Comparison of ENCODE assay signal across 14 cellular contexts in the genomic region with DNA sequence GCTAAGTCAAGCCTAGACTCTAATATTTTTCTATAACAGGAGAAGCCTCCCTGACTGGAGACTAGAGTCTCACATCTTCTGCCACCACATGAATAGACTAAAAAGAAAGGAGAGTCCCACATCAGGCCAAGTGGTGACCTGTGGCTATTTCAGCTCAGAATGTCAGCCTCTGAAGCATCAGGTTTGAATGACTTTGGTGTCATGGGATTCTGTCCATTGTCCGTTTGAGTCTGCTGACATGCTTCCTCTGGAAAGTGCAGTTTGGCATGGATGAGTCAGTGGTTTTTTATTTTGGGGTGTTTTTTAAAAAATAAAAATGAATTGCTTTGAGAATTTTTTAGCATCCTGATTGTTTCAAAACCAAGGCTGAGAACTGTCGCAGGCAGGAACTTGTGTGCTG. TPM values are rescaled to one million over a fixed set of nuclear protein-coding genes. Genes with fewer than 3 reads are reported as not detected.
A peak's percentile ranks its signal among the peaks of the same experiment; 100 is the strongest.
DNase-seq lines count a peak whose midpoint lies in the region; ATAC-seq lines count a peak whose summit lies in the region.
"Had no signal": no experiment of that assay in that cellular context is flagged by ENCODE, and none has a peak within 500 bp of the region (broad histone marks: within the 10 kb centered on the region; RNA-seq: fewer than 3 reads in every experiment).

No MANE protein-coding gene starts in this region.

- no peak overlapping the region for H3K4me3 Mint-ChIP-seq in naive thymus-derived CD8-positive, alpha-beta T cell
- H3K4me3 Mint-ChIP-seq: IgD-negative memory B cell had no signal

- H3K36me3 ChIP-seq in neuronal stem cell (replicated peaks in 1 of 2; ENCODE audit: control insufficient read depth in 2 of 2, insufficient read depth in 2 of 2, low read length in 2 of 2) = peaks cover 0 to 2% of the 10 kb centered on the region in 2 donors

- H3K4ac ChIP-seq in neuronal stem cell (ENCODE audit: low read length) = no peak overlapping the region

- no peaks in the 10 kb centered on the region for H3K36me3 Mint-ChIP-seq in naive thymus-derived CD8-positive, alpha-beta T cell

- H3K23ac ChIP-seq in neuronal stem cell (ENCODE audit: low read depth, low read length, poor library complexity) = no peak overlapping the region

- H3K4me1 Mint-ChIP-seq in naive thymus-derived CD8-positive, alpha-beta T cell = peaks cover 6 to 15% (median 11%) of the 10 kb centered on the region in 4 donors

- H3K4me2 ChIP-seq in neuronal stem cell (ENCODE audit: insufficient read depth, low read length, poor library complexity, severe bottlenecking) = no peak overlapping the region

- H2BK120ac ChIP-seq in neuronal stem cell (ENCODE audit: low read depth, low read length) = no peak overlapping the region

- 39% methylated on average over 2 of the region's 2 CpGs for WGBS in right cardiac atrium
- WGBS in neuronal stem cell (ENCODE audit: extremely low coverage in 2 of 2, insufficient read length in 2 of 2, insufficient replicate concordance in 1 of 2), 2 donors = no CpG with 5 or more reads among the region's 2 CpGs

- H3K27me3 Mint-ChIP-seq in naive thymus-derived CD8-positive, alpha-beta T cell = peaks cover 7 to 27% (median 15%) of the 10 kb centered on the region in 5 donors

- no peak overlapping the region for H3K18ac ChIP-seq in neuronal stem cell (ENCODE audit: low read length)

- ATAC-seq in right cardiac atrium = no peak
- ATAC-seq in naive thymus-derived CD8-positive, alpha-beta T cell = no peak

- no peaks in the 10 kb centered on the region for H3K79me1 ChIP-seq in neuronal stem cell (ENCODE audit: low read depth, low read length)

- H3K9me3 ChIP-seq in right cardiac atrium (ENCODE audit: control insufficient read depth, low read length) = no peaks in the 10 kb centered on the region
- no peaks in the 10 kb centered on the region for H3K9me3 ChIP-seq in neuronal stem cell (replicated peaks in 1 of 2; ENCODE audit: control insufficient read depth in 2 of 2, insufficient read depth in 1 of 2, low read depth in 1 of 2, low read length in 2 of 2)

- H3K9me3 Mint-ChIP-seq in naive thymus-derived CD8-positive, alpha-beta T cell = no peaks in the 10 kb centered on the region
- H3K9me3 Mint-ChIP-seq: IgD-negative memory B cell had no signal

- H2AFZ ChIP-seq in neuronal stem cell (ENCODE audit: low read length) = peak overlapping the region; percentile 15

- H3K4me1 ChIP-seq in right cardiac atrium (ENCODE audit: control insufficient read depth, insufficient read depth, low read length) (peaks cover 25% of the 10 kb centered on the region), neuronal stem cell (ENCODE audit: control insufficient read depth in 2 of 2, insufficient read depth in 1 of 2, low read depth in 1 of 2, low read length in 2 of 2) (peaks cover 12 to 15% of the 10 kb centered on the region in 2 donors)

- H3K27ac Mint-ChIP-seq in naive thymus-derived CD8-positive, alpha-beta T cell = no peak overlapping the region
- H3K27ac Mint-ChIP-seq: IgD-negative memory B cell had no signal

- H4K91ac ChIP-seq in neuronal stem cell (ENCODE audit: low read depth, low read length, poor library complexity) = no peak overlapping the region

- H2BK12ac ChIP-seq in neuronal stem cell (ENCODE audit: low read length) = no peak overlapping the region

- POLR2A ChIA-PET in naive thymus-derived CD8-positive, alpha-beta T cell (lab: Charles Lee) = no interaction called here

- DNase-seq in right cardiac atrium (no peak), cardiac septum (ENCODE audit: low spot score) (no peak), caudate nucleus (lab: John Stamatoyannopoulos, UW) (no peak), neuronal stem cell (ENCODE audit: low spot score) (no peak), AML-193 (lab: John Stamatoyannopoulos, UW) (no peak), DMS114 treated with DMSO at 0.1 percent for 48 hours (lab: John Stamatoyannopoulos, UW; ENCODE audit: unreplicated experiment) (no peak)
- no peak for DNase-seq in naive thymus-derived CD8-positive, alpha-beta T cell
- DNase-seq: ACHN, H7, Kasumi-1, MM.1S, OCI-M1, SIG-M5 had no signal

- no peak overlapping the region for H2BK15ac ChIP-seq in neuronal stem cell (ENCODE audit: low read length)

- no peak overlapping the region for H2AK5ac ChIP-seq in neuronal stem cell (ENCODE audit: low read depth, low read length)

- H4K8ac ChIP-seq in neuronal stem cell (ENCODE audit: low read depth, low read length) = no peak overlapping the region

- H2BK5ac ChIP-seq in neuronal stem cell (ENCODE audit: low read length) = no peak overlapping the region

- H3K4me3 ChIP-seq in right cardiac atrium (ENCODE audit: low read length) = no peak overlapping the region
- H3K4me3 ChIP-seq in neuronal stem cell (ENCODE audit: low read length in 2 of 2) = no peak overlapping the region

- no peak overlapping the region for H3K9ac ChIP-seq in neuronal stem cell (ENCODE audit: low read depth, low read length, poor library complexity)

- H3K27me3 ChIP-seq in right cardiac atrium (ENCODE audit: control insufficient read depth, insufficient read depth) (no peaks in the 10 kb centered on the region), neuronal stem cell (ENCODE audit: control insufficient read depth in 3 of 3, insufficient read depth in 3 of 3, low read depth in 1 of 3, low read length in 3 of 3) (peaks cover 0 to 15% (median 0%) of the 10 kb centered on the region in 3 experiments)

- intact Hi-C loops in right cardiac atrium (cut with DNase I) = loop anchor here in 2 of 4 donors (10.0 kb wide), 1 partner anchor 70 kb away; no protein-coding TSS in a partner anchor
- intact Hi-C loops in cardiac septum (cut with DNase I) = no loop called here

- peak overlapping the region; percentile 57 for H3K27ac ChIP-seq in right cardiac atrium (ENCODE audit: low read length)
- H3K27ac ChIP-seq in caudate nucleus (ENCODE audit: low read depth, low read length) = peak overlapping the region; percentile 19
- no peak overlapping the region for H3K27ac ChIP-seq in neuronal stem cell (replicated peaks; ENCODE audit: low read length)

- H3K14ac ChIP-seq in neuronal stem cell (ENCODE audit: low read length) = no peak overlapping the region

RNA-seq across cellular contexts. Expression of a gene that starts 19.5 kb away (rescaled TPM):
- total RNA-seq in right cardiac atrium (10 to 100 TPM; 15.7 to 29.8 (median 23.4) TPM), cardiac septum (11.3 TPM)
- polyA plus RNA-seq in right cardiac atrium = 17.0 TPM
- 15.3 TPM for polyA plus RNA-seq in neuronal stem cell (2013, experiment 1 of 2)
- polyA plus RNA-seq in neuronal stem cell (2013, experiment 2 of 2) = 15.9 TPM
- under 1 TPM; 0.22 to 0.34 TPM for total RNA-seq in naive thymus-derived CD8-positive, alpha-beta T cell
- not detected for polyA plus RNA-seq in naive thymus-derived CD8-positive, alpha-beta T cell

RNA-seq across cellular contexts. Expression of a gene that starts 29.9 kb away (rescaled TPM):
- total RNA-seq in right cardiac atrium (100 to 1,000 TPM; 192 to 221 (median 216) TPM), cardiac septum (242 TPM)
- 129 TPM for polyA plus RNA-seq in right cardiac atrium
- 54.3 TPM for polyA plus RNA-seq in neuronal stem cell (2013, experiment 1 of 2)
- polyA plus RNA-seq in neuronal stem cell (2013, experiment 2 of 2) = 54.2 TPM
- 10 to 100 TPM; 52.2 to 55.8 TPM for total RNA-seq in naive thymus-derived CD8-positive, alpha-beta T cell
- polyA plus RNA-seq in naive thymus-derived CD8-positive, alpha-beta T cell = 1 to 10 TPM; 1.3 to 2.5 (median 1.6) TPM

RNA-seq across cellular contexts. Expression of a gene that starts 42.6 kb away (rescaled TPM):
- total RNA-seq in right cardiac atrium (10 to 100 TPM; 24.6 to 28.0 (median 25.8) TPM), cardiac septum (27.8 TPM)
- polyA plus RNA-seq in right cardiac atrium = 23.0 TPM
- polyA plus RNA-seq in neuronal stem cell (2013, experiment 1 of 2) = 36.1 TPM
- 34.0 TPM for polyA plus RNA-seq in neuronal stem cell (2013, experiment 2 of 2)
- 10 to 100 TPM; 61.7 to 62.4 TPM for total RNA-seq in naive thymus-derived CD8-positive, alpha-beta T cell
- 10 to 100 TPM; 38.9 to 46.0 (median 39.1) TPM for polyA plus RNA-seq in naive thymus-derived CD8-positive, alpha-beta T cell
